In genomic region chr2:43131051-43131889, GRCh38 we compare ENCODE assay signal across 8 cellular contexts.
DNase-seq lines count a peak whose midpoint lies in the region; ATAC-seq and TF ChIP-seq lines count a peak whose summit lies in the region.

No MANE protein-coding gene starts in this region.

- 43 to 44% methylated on average over 14 to 18 of the region's 18 CpGs for WGBS in body of pancreas, 2 donors

- H3K36me3 ChIP-seq in body of pancreas (replicated peaks in 1 of 2; ENCODE audit: insufficient read depth in 1 of 2, low read depth in 2 of 2): no peaks in the 10 kb centered on the region

- TF ChIP-seq CTCF in AG09319 (IDR thresholded peaks at IDR 0.05; ENCODE audit: low read depth, low read length) (peak; percentile 26), body of pancreas (IDR thresholded peaks at IDR 0.05) (peak in 6 of 7 experiments; percentile 17 to 63 (median 42))

- intact Hi-C loops in body of pancreas (cut with DNase I): no loop called here

- peak overlapping the region; percentile 2; the same call in 1 of the 2 replicates for H3K4me3 ChIP-seq in Jurkat, Clone E6-1 (ENCODE audit: low read length)
- H3K4me3 ChIP-seq in body of pancreas: no peak overlapping the region

- no peaks in the 10 kb centered on the region for H3K27me3 ChIP-seq in body of pancreas

- H3K27ac ChIP-seq in body of pancreas: peak overlapping the region; percentile 6 to 77 (median 53)

- DNase-seq in AG09319 (ENCODE audit: extremely low read depth, low read depth) (peak; percentile 42), GM19238 (ENCODE audit: insufficient read length, low spot score) (peak; percentile 48), UCSD-AML1 (lab: John Stamatoyannopoulos, UW; ENCODE audit: unreplicated experiment) (peak; percentile 89), body of pancreas (peak; percentile 75 to 87 (median 82)), iris pigment epithelial cell (ENCODE audit: low read depth) (peak; percentile 95)
- peak; percentile 92 for DNase-seq in Jurkat, Clone E6-1 (ENCODE audit: low read depth, low spot score)
- peak; percentile 40 to 42 for DNase-seq in stimulated activated CD4-positive, alpha-beta T cell treated with anti-CD3 and anti-CD28 coated beads, Interleukin-1b, Interleukin-23, amount 100 ng/mL, for 4 hours (ENCODE audit: low read depth in 2 of 2)

- ATAC-seq in body of pancreas: peak; percentile 79
- no peak for ATAC-seq in GM21367 (IDR thresholded peaks at IDR 0.05; ENCODE audit: unreplicated experiment)

- peak in 2 of 3 donors; percentile 10 to 27 for TF ChIP-seq POLR2A in body of pancreas (IDR thresholded peaks at IDR 0.05)

- H3K4me1 ChIP-seq in body of pancreas: peaks cover 32% of the 10 kb centered on the region

- H3K9me3 ChIP-seq in body of pancreas: no peaks in the 10 kb centered on the region

Comparison
In these comparisons a context has a peak if more than half of its experiments do, and no peak if none do; other contexts are left out.
1. DNase-seq: peak in every context shown above with its lines; median percentile 95 in iris pigment epithelial cell; 92 in Jurkat, Clone E6-1; 89 in UCSD-AML1; 82 in body of pancreas; 48 in GM19238; 42 in AG09319; 41 in stimulated activated CD4-positive, alpha-beta T cell treated with anti-CD3 and anti-CD28 coated beads, Interleukin-1b, Interleukin-23, amount 100 ng/mL, for 4 hours.